Comparison of ENCODE assay signal across 1 cellular context in the genomic region with DNA sequence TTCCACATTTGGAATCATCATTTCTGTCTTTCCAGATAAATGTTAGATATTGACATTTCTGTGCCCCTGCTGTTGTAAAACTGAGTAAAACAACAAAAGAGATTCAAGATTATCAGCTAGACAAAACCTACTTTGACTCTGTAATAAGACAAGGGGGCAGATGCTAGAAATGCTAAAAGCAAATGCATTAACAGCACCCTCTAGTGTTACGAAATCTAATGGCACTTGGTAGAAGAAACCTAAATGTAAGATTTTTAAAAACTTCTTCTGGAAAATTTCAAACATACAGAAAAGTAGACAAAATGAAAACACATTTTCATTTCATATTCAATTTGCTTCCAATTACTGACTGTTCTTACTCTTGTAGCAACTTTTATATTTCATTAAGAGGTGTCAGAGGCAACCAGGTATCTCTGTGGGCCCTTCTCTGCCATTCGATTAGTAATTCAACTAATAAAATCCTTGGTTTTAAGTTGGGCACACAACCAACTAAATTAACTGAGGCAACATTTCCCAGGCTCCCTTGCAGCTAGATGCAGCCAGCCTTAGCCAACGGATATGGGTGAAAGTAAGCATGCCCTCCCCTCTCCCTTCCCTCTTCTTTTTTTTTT.
TF ChIP-seq lines count a peak whose summit lies in the region.

No MANE protein-coding gene starts in this region.

TF ChIP-seq in HepG2, 621 proteins besides CTCF, POLR2A, EP300 and RAD21 (continued from another document):
- TF ChIP-seq, protein P1, sequence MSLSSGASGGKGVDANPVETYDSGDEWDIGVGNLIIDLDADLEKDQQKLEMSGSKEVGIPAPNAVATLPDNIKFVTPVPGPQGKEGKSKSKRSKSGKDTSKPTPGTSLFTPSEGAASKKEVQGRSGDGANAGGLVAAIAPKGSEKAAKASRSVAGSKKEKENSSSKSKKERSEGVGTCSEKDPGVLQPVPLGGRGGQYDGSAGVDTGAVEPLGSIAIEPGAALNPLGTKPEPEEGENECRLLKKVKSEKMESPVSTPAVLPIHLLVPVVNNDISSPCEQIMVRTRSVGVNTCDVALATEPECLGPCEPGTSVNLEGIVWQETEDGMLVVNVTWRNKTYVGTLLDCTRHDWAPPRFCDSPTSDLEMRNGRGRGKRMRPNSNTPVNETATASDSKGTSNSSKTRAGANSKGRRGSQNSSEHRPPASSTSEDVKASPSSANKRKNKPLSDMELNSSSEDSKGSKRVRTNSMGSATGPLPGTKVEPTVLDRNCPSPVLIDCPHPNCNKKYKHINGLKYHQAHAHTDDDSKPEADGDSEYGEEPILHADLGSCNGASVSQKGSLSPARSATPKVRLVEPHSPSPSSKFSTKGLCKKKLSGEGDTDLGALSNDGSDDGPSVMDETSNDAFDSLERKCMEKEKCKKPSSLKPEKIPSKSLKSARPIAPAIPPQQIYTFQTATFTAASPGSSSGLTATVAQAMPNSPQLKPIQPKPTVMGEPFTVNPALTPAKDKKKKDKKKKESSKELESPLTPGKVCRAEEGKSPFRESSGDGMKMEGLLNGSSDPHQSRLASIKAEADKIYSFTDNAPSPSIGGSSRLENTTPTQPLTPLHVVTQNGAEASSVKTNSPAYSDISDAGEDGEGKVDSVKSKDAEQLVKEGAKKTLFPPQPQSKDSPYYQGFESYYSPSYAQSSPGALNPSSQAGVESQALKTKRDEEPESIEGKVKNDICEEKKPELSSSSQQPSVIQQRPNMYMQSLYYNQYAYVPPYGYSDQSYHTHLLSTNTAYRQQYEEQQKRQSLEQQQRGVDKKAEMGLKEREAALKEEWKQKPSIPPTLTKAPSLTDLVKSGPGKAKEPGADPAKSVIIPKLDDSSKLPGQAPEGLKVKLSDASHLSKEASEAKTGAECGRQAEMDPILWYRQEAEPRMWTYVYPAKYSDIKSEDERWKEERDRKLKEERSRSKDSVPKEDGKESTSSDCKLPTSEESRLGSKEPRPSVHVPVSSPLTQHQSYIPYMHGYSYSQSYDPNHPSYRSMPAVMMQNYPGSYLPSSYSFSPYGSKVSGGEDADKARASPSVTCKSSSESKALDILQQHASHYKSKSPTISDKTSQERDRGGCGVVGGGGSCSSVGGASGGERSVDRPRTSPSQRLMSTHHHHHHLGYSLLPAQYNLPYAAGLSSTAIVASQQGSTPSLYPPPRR (CRISPR knock-in tag; IDR thresholded peaks at IDR 0.05; ENCODE audit: borderline replicate concordance), result no peak
- TF ChIP-seq ZNF350 (CRISPR knock-in tag; IDR thresholded peaks at IDR 0.05; ENCODE audit: borderline replicate concordance, low read depth) (no peak), ZNF772 (CRISPR knock-in tag; IDR thresholded peaks at IDR 0.05) (no peak), CCDC6 (CRISPR knock-in tag; IDR thresholded peaks at IDR 0.05) (no peak), GLI4 (CRISPR knock-in tag; IDR thresholded peaks at IDR 0.05; ENCODE audit: borderline replicate concordance) (no peak), FOSL1 (CRISPR knock-in tag; IDR thresholded peaks at IDR 0.05; ENCODE audit: borderline replicate concordance) (no peak), MATR3 (CRISPR knock-in tag; IDR thresholded peaks at IDR 0.05) (no peak), ZNF12 (CRISPR knock-in tag; IDR thresholded peaks at IDR 0.05) (no peak), TOE1 (CRISPR knock-in tag; IDR thresholded peaks at IDR 0.05) (peak; percentile 75; the same call in 1 of the 2 replicates), ZNF337 (CRISPR knock-in tag; IDR thresholded peaks at IDR 0.05; ENCODE audit: borderline replicate concordance, low read depth) (no peak), NFE2L2 (IDR thresholded peaks at IDR 0.05; ENCODE audit: low read length) (no peak)
- TF ChIP-seq, protein P2, sequence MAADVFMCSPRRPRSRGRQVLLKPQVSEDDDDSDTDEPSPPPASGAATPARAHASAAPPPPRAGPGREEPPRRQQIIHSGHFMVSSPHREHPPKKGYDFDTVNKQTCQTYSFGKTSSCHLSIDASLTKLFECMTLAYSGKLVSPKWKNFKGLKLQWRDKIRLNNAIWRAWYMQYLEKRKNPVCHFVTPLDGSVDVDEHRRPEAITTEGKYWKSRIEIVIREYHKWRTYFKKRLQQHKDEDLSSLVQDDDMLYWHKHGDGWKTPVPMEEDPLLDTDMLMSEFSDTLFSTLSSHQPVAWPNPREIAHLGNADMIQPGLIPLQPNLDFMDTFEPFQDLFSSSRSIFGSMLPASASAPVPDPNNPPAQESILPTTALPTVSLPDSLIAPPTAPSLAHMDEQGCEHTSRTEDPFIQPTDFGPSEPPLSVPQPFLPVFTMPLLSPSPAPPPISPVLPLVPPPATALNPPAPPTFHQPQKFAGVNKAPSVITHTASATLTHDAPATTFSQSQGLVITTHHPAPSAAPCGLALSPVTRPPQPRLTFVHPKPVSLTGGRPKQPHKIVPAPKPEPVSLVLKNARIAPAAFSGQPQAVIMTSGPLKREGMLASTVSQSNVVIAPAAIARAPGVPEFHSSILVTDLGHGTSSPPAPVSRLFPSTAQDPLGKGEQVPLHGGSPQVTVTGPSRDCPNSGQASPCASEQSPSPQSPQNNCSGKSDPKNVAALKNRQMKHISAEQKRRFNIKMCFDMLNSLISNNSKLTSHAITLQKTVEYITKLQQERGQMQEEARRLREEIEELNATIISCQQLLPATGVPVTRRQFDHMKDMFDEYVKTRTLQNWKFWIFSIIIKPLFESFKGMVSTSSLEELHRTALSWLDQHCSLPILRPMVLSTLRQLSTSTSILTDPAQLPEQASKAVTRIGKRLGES (CRISPR knock-in tag; IDR thresholded peaks at IDR 0.05; ENCODE audit: borderline replicate concordance), result no peak
TF ChIP-seq in HepG2: peak in this region for 43.
